In genomic region chr1:172727956-172728603, GRCh38 we compare ENCODE assay signal across 8 cellular contexts.
DNase-seq lines count a peak whose midpoint lies in the region; ATAC-seq, FAIRE-seq and TF ChIP-seq lines count a peak whose summit lies in the region.

No MANE protein-coding gene starts in this region.

- no peak overlapping the region for H3K4me3 Mint-ChIP-seq in H9
- H3K4me3 Mint-ChIP-seq in naive thymus-derived CD4-positive, alpha-beta T cell = no peak overlapping the region

- intact Hi-C loops in PC-3 (cut with micrococcal nuclease) = no loop called here
- intact Hi-C loops in K562 (cut with micrococcal nuclease) = loop anchor here (1.0 to 5.0 kb wide), 2 partner anchors 278 to 726 kb away; no protein-coding TSS in a partner anchor
- intact Hi-C loops in naive thymus-derived CD4-positive, alpha-beta T cell (cut with micrococcal nuclease) = loop anchor here (1.0 to 5.0 kb wide), 5 partner anchors 9 to 301 kb away; partner anchors contain the start of gene SUCO (in 1 of the 2)

- H2AK5ac ChIP-seq in H9 (ENCODE audit: insufficient read length, low read length) = no peak overlapping the region

- DNase-seq in G401 (ENCODE audit: low spot score) = peak; percentile 7
- DNase-seq in H9 = peak; percentile 76
- peak; percentile 97 for DNase-seq in PC-3
- peak; percentile 57 to 73 (median 67) for DNase-seq in K562 (ENCODE audit: extremely low read depth in 1 of 4, low spot score in 3 of 4)
- peak in 6 of 9 donors; percentile 23 to 42 (median 38) for DNase-seq in naive thymus-derived CD4-positive, alpha-beta T cell
- DNase-seq in GM19238 (ENCODE audit: insufficient read length, low spot score) = no peak
- no peak for DNase-seq in DMS153 (lab: John Stamatoyannopoulos, UW)

- H3K4me1 ChIP-seq in H9 (ENCODE audit: insufficient read depth, low read length) (no peaks in the 10 kb centered on the region), PC-3 (ENCODE audit: insufficient read depth, low read length) (peaks cover 8% of the 10 kb centered on the region), K562 (replicated peaks in 1 of 2; ENCODE audit: control insufficient read depth in 2 of 2, insufficient read depth in 2 of 2, low read length in 2 of 2) (no peaks in the 10 kb centered on the region; a peak in 2 of 5 replicates)
- H3K4me1 ChIP-seq in naive thymus-derived CD4-positive, alpha-beta T cell (ENCODE audit: control insufficient read depth in 2 of 2, insufficient read depth in 2 of 2, low read length in 2 of 2) = peaks cover 0 to 6% of the 10 kb centered on the region in 2 donors

- no CpG with 5 or more reads among the region's 1 CpG for WGBS in H9 (ENCODE audit: extremely low coverage, insufficient read length, low lambda C conversion rate)
- 83% methylated on average over 1 of the region's 1 CpG for WGBS in K562 (ENCODE audit: insufficient coverage, low coverage, missing lambda C conversion rate)

- peaks cover 16% of the 10 kb centered on the region in 2 experiments for H3K9me3 Mint-ChIP-seq in H9
- H3K9me3 Mint-ChIP-seq in naive thymus-derived CD4-positive, alpha-beta T cell = peaks cover 0 to 19% (median 7%) of the 10 kb centered on the region in 11 donors

- H3K27me3 Mint-ChIP-seq in H9 (ENCODE audit: low read depth) = no peaks in the 10 kb centered on the region
- peaks cover 0 to 42% (median 0%) of the 10 kb centered on the region in 5 donors for H3K27me3 Mint-ChIP-seq in naive thymus-derived CD4-positive, alpha-beta T cell

- H3K9ac ChIP-seq in H9 (ENCODE audit: extremely low read depth, insufficient read length, low read length) = no peak overlapping the region
- H3K9ac ChIP-seq in PC-3 (ENCODE audit: low read length) = no peak overlapping the region
- H3K9ac ChIP-seq in K562 (ENCODE audit: insufficient read depth in 1 of 2, low read depth in 2 of 2, low read length in 2 of 2) = no peak overlapping the region

- no peak overlapping the region for H2BK5ac ChIP-seq in H9 (ENCODE audit: insufficient read length, low read length)

- H4K91ac ChIP-seq in H9 (ENCODE audit: insufficient read length, low read depth, low read length) = no peak overlapping the region

- H3K27me3 ChIP-seq in H9 (ENCODE audit: insufficient read depth, low read length) (no peaks in the 10 kb centered on the region), PC-3 (ENCODE audit: low read length) (no peaks in the 10 kb centered on the region), K562 (ENCODE audit: control insufficient read depth in 2 of 2, insufficient read depth in 2 of 2, low read length in 2 of 2) (no peaks in the 10 kb centered on the region)
- no peaks in the 10 kb centered on the region for H3K27me3 ChIP-seq in naive thymus-derived CD4-positive, alpha-beta T cell (ENCODE audit: control insufficient read depth in 2 of 2, insufficient read depth in 2 of 2, low read length in 2 of 2)

- FAIRE-seq in K562 (lab: Jason Lieb, UNC) = peak; percentile 97

- POLR2A ChIA-PET in PC-3 (lab: Charles Lee; ENCODE audit: unreplicated experiment) = no interaction called here
- POLR2A ChIA-PET in K562 (lab: Yijun Ruan, JAX) = interaction anchor here (0.7 kb wide), 1 partner anchor 14 kb away, joined by 3 read pairs; no protein-coding TSS in a partner anchor
- POLR2A ChIA-PET in naive thymus-derived CD4-positive, alpha-beta T cell (lab: Charles Lee) = interaction anchor here (1.0 kb wide), 1 partner anchor 11 kb away, joined by 3 read pairs; no protein-coding TSS in a partner anchor

- H2BK15ac ChIP-seq in H9 (ENCODE audit: low read depth, low read length) = no peak overlapping the region

- no peak overlapping the region for H3K18ac ChIP-seq in H9 (ENCODE audit: insufficient read length, low read depth, low read length)

- no peaks in the 10 kb centered on the region for H3K9me3 ChIP-seq in H9 (ENCODE audit: control insufficient read depth, low read depth, low read length)
- peaks cover 4% of the 10 kb centered on the region; the same call in 1 of the 2 replicates for H3K9me3 ChIP-seq in PC-3 (ENCODE audit: low read length)
- no peaks in the 10 kb centered on the region for H3K9me3 ChIP-seq in K562 (replicated peaks; ENCODE audit: control insufficient read depth, insufficient read depth, low read depth, low read length)
- H3K9me3 ChIP-seq in naive thymus-derived CD4-positive, alpha-beta T cell (ENCODE audit: control insufficient read depth in 2 of 3, low read length in 3 of 3) = no peaks in the 10 kb centered on the region

- H4K5ac ChIP-seq in H9 (ENCODE audit: insufficient read length, low read depth, low read length) = no peak overlapping the region

- no peak overlapping the region for H3K4ac ChIP-seq in H9 (ENCODE audit: low read depth, low read length)

- no peak overlapping the region for H2BK12ac ChIP-seq in H9 (ENCODE audit: insufficient read length, low read depth, low read length)

- H3K4me1 Mint-ChIP-seq in H9 = peaks cover 0 to 2% of the 10 kb centered on the region in 2 experiments; a peak in 1 of 4 replicates
- peaks cover 7 to 25% (median 15%) of the 10 kb centered on the region in 7 donors for H3K4me1 Mint-ChIP-seq in naive thymus-derived CD4-positive, alpha-beta T cell

- H2BK20ac ChIP-seq in H9 (ENCODE audit: low read depth, low read length, poor library complexity, severe bottlenecking) = no peak overlapping the region

- BruUV-seq in PC-3 (replicated peaks; lab: Mats Ljungman, UMichigan) (no TSS peak), K562 (replicated peaks; lab: Mats Ljungman, UMichigan) (no TSS peak)

- H3K27ac ChIP-seq in H9 (ENCODE audit: insufficient read length, low read depth, low read length) = no peak overlapping the region
- H3K27ac ChIP-seq in PC-3 (ENCODE audit: low read length) = no peak overlapping the region
- H3K27ac ChIP-seq in K562 (ENCODE audit: extremely low read depth, low read depth, low read length) = no peak overlapping the region
- H3K27ac ChIP-seq in naive thymus-derived CD4-positive, alpha-beta T cell (ENCODE audit: low read depth, low read length) = no peak overlapping the region

- peaks cover 5% of the 10 kb centered on the region; the same call in 1 of the 2 replicates for H3K9me2 ChIP-seq in PC-3 (replicated peaks; ENCODE audit: low read length)

- peak; percentile 50 to 94 for TF ChIP-seq RAD21 in K562 (CRISPR knock-in tag; conservative IDR thresholded peaks at IDR 0.05 in 1 of 2, IDR thresholded peaks at IDR 0.05 in 1 of 2)

- in situ Hi-C loops in G401 (cut with HindIII; ENCODE audit: low sequenced_read_pairs) = no loop called here
- in situ Hi-C loops in K562 (cut with MboI) = loop anchor here (5.0 to 25.0 kb wide), 2 partner anchors 276 to 1359 kb away; no protein-coding TSS in a partner anchor

- no peak for TF ChIP-seq EP300 in K562 (IDR thresholded peaks at IDR 0.05; ENCODE audit: low read length)

- no peaks in the 10 kb centered on the region for H3K79me1 ChIP-seq in H9 (ENCODE audit: insufficient read depth, low read depth, low read length, poor library complexity, severe bottlenecking)

- no peak overlapping the region for H3K14ac ChIP-seq in H9 (ENCODE audit: insufficient read depth, low read length)

- CTCF ChIA-PET in PC-3 (lab: Charles Lee) (interaction anchor here (2.2 kb wide), 1 partner anchor 118 kb away, joined by 7 read pairs; no protein-coding TSS in a partner anchor), K562 (lab: Yijun Ruan, JAX; ENCODE audit: low intra/inter-chr PET ratio) (interaction anchor here (0.6 kb wide), 1 partner anchor 22 kb away, joined by 3 read pairs; no protein-coding TSS in a partner anchor)
- CTCF ChIA-PET in naive thymus-derived CD4-positive, alpha-beta T cell (lab: Charles Lee) = interaction anchor here (1.4 to 4.5 kb wide), 2 partner anchors 120 to 285 kb away, joined by 4 to 37 read pairs; no protein-coding TSS in a partner anchor

- H3K23ac ChIP-seq in H9 (ENCODE audit: insufficient read length, low read depth, low read length) = no peak overlapping the region

- peaks cover 7 to 14% (median 7%) of the 10 kb centered on the region in 3 experiments for H3K36me3 Mint-ChIP-seq in H9 (ENCODE audit: insufficient read depth in 1 of 3, low read depth in 3 of 3)
- peaks cover 0 to 14% (median 0%) of the 10 kb centered on the region in 5 donors for H3K36me3 Mint-ChIP-seq in naive thymus-derived CD4-positive, alpha-beta T cell

- H3K23me2 ChIP-seq in H9 (ENCODE audit: insufficient read length, low read depth, low read length, poor library complexity, severe bottlenecking) = no peaks in the 10 kb centered on the region

- peak; percentile 77 for ATAC-seq in PC-3
- ATAC-seq in K562 = peak; percentile 99
- peak; percentile 88 for ATAC-seq in naive thymus-derived CD4-positive, alpha-beta T cell
- ATAC-seq in HG03045 (IDR thresholded peaks at IDR 0.05; ENCODE audit: unreplicated experiment) = no peak

- H3F3A ChIP-seq in PC-3 (ENCODE audit: low read length, unreplicated experiment) = no peaks in the 10 kb centered on the region

- no peak overlapping the region for H3K56ac ChIP-seq in H9 (ENCODE audit: insufficient read length, low read depth, low read length)

- H3K79me2 ChIP-seq in H9 (ENCODE audit: insufficient read depth, low read length) (no peaks in the 10 kb centered on the region), PC-3 (ENCODE audit: low read length) (no peaks in the 10 kb centered on the region), K562 (ENCODE audit: control insufficient read depth, insufficient read depth, low read length) (no peaks in the 10 kb centered on the region)

- H4K20me1 ChIP-seq in H9 (ENCODE audit: control insufficient read depth, insufficient read depth, insufficient read length) (no peaks in the 10 kb centered on the region), PC-3 (ENCODE audit: low read length) (no peaks in the 10 kb centered on the region), K562 (replicated peaks; ENCODE audit: control insufficient read depth, insufficient read depth, low read length) (no peaks in the 10 kb centered on the region)

- H4K8ac ChIP-seq in H9 (replicated peaks; ENCODE audit: insufficient read length, low read depth, low read length) = no peak overlapping the region

- no peaks in the 10 kb centered on the region for H3K9me1 ChIP-seq in K562 (ENCODE audit: control insufficient read depth, insufficient read depth, low read length)

- H3K36me3 ChIP-seq in PC-3 (ENCODE audit: low read depth, low read length) (no peaks in the 10 kb centered on the region), K562 (ENCODE audit: control insufficient read depth, insufficient read depth, low read length) (no peaks in the 10 kb centered on the region)
- H3K36me3 ChIP-seq in naive thymus-derived CD4-positive, alpha-beta T cell (ENCODE audit: control insufficient read depth in 2 of 3, insufficient read depth in 3 of 3, low read length in 3 of 3) = no peaks in the 10 kb centered on the region

- H3K4me2 ChIP-seq in H9 (ENCODE audit: insufficient read depth, insufficient read length, low read length) (no peak overlapping the region), PC-3 (ENCODE audit: low read length) (no peak overlapping the region), K562 (ENCODE audit: insufficient read depth, low read length) (no peak overlapping the region)

- H3T11ph ChIP-seq in H9 (ENCODE audit: low read length) = no peak overlapping the region

- H2AFZ ChIP-seq in H9 (ENCODE audit: low read length) = no peak overlapping the region
- no peak overlapping the region for H2AFZ ChIP-seq in PC-3 (ENCODE audit: low read length)
- H2AFZ ChIP-seq in K562 (ENCODE audit: low read depth, low read length) = no peak overlapping the region

- H2BK120ac ChIP-seq in H9 (ENCODE audit: low read depth, low read length, poor library complexity, severe bottlenecking) = no peak overlapping the region

- no peak overlapping the region for H3K27ac Mint-ChIP-seq in H9
- H3K27ac Mint-ChIP-seq in naive thymus-derived CD4-positive, alpha-beta T cell = peak overlapping the region in 1 of 9 donors; percentile 1

- peak; percentile 94 for TF ChIP-seq CTCF in H9 (conservative IDR thresholded peaks at IDR 0.05)
- TF ChIP-seq CTCF in PC-3 (conservative IDR thresholded peaks at IDR 0.05; ENCODE audit: low read depth, low read length) = peak; percentile 100
- TF ChIP-seq CTCF in K562 (IDR thresholded peaks at IDR 0.05 in 2 of 3, conservative IDR thresholded peaks at IDR 0.05 in 1 of 3; ENCODE audit: insufficient read depth in 2 of 3, low read depth in 1 of 3, low read length in 3 of 3) = peak; percentile 97 to 99 (median 97)

- no peak for TF ChIP-seq POLR2A in K562 (conservative IDR thresholded peaks at IDR 0.05)

- no peak overlapping the region for H3K4me3 ChIP-seq in PC-3 (ENCODE audit: low read length)
- H3K4me3 ChIP-seq in K562 = no peak overlapping the region
- H3K4me3 ChIP-seq in naive thymus-derived CD4-positive, alpha-beta T cell (ENCODE audit: low read length) = no peak overlapping the region

Comparison
In these comparisons a context has a peak if more than half of its experiments do, and no peak if none do; other contexts are left out.
1. DNase-seq: peak in G401 (single experiment), H9 (single experiment), PC-3 (single experiment), K562 (4 of 4) and naive thymus-derived CD4-positive, alpha-beta T cell (6 of 9); none in GM19238 (single experiment) and DMS153 (single experiment).
2. Peak in every context shown above with its lines, with median percentiles within 50 percentile points of each other: CTCF ChIP-seq.